Comparison of ENCODE assay signal across 10 cellular contexts in genomic region chr14:22821193-22822016, GRCh38. TPM values are rescaled to one million over a fixed set of nuclear protein-coding genes. Genes with fewer than 3 reads are reported as not detected.
A peak's percentile ranks its signal among the peaks of the same experiment; 100 is the strongest.
DNase-seq lines count a peak whose midpoint lies in the region; ATAC-seq, FAIRE-seq and TF ChIP-seq lines count a peak whose summit lies in the region.
"Had no signal": no experiment of that assay in that cellular context is flagged by ENCODE, and none has a peak within 500 bp of the region (broad histone marks: within the 10 kb centered on the region; RNA-seq: fewer than 3 reads in every experiment).

No MANE protein-coding gene starts in this region.

- POLR2A ChIA-PET in A549 (lab: Yijun Ruan, JAX) = interaction anchor here (0.6 kb wide), 2 partner anchors 153 to 472 kb away, joined by 3 to 4 read pairs; no protein-coding TSS in a partner anchor

- ATAC-seq in A549 (peak; percentile 19 to 40), GM23338 (no peak), memory B cell (ENCODE audit: low read depth) (no peak)
- ATAC-seq: activated CD8-positive, alpha-beta memory T cell treated with anti-CD3 and anti-CD28 coated beads, Interleukin-2, amount 10 ng/mL, durations not matched to agents 7 days and 5 days had no signal

- no peak overlapping the region for H2AFZ ChIP-seq in GM23338

- peaks cover 45% of the 10 kb centered on the region for H3K4me1 Mint-ChIP-seq in GM23338
- peaks cover 38% of the 10 kb centered on the region for H3K4me1 Mint-ChIP-seq in memory B cell

- peak overlapping the region; percentile 82 to 93 for H3K27ac ChIP-seq in A549
- H3K27ac ChIP-seq in GM23338 (ENCODE audit: low read depth) = peak overlapping the region; percentile 100

- peaks cover 28% of the 10 kb centered on the region for H3K27me3 Mint-ChIP-seq in GM23338 (ENCODE audit: insufficient read depth, low read depth, poor library complexity)
- no peaks in the 10 kb centered on the region for H3K27me3 Mint-ChIP-seq in memory B cell

- WGBS in A549 (ENCODE audit: missing lambda C conversion rate) = 48% methylated on average over 24 of the region's 24 CpGs

- H4K20me1 ChIP-seq in GM23338 (replicated peaks; ENCODE audit: insufficient read depth) = no peaks in the 10 kb centered on the region

- DNase-seq in A549 (ENCODE audit: low read depth in 1 of 2, low spot score in 1 of 2) = peak; percentile 55 to 87
- DNase-seq in GM23338 (ENCODE audit: low spot score) = peak; percentile 46
- peak; percentile 86 for DNase-seq in amniotic epithelial cell (ENCODE audit: low read depth)
- DNase-seq in memory B cell (ENCODE audit: low spot score in 2 of 2) = no peak
- DNase-seq in NOMO-1 (lab: John Stamatoyannopoulos, UW; ENCODE audit: unreplicated experiment in 2 of 2) = no peak
- DNase-seq in superior temporal gyrus (ENCODE audit: extremely low spot score) = no peak
- no peak for DNase-seq in NCI-H1092 treated with DMSO at 0.1 percent for 48 hours (lab: John Stamatoyannopoulos, UW)
- DNase-seq in anterior cingulate cortex (lab: John Stamatoyannopoulos, UW) = no peak
- DNase-seq: activated CD8-positive, alpha-beta memory T cell treated with anti-CD3 and anti-CD28 coated beads, Interleukin-2, amount 10 ng/mL, durations not matched to agents 7 days and 5 days had no signal

- TF ChIP-seq RAD21 in A549 (conservative IDR thresholded peaks at IDR 0.05 in 1 of 2, IDR thresholded peaks at IDR 0.05 in 1 of 2) = no peak

- H3K4me2 ChIP-seq in A549 = peak overlapping the region; percentile 79
- H3K4me2 ChIP-seq in GM23338 = peak overlapping the region; percentile 97

- H3K9me3 Mint-ChIP-seq in GM23338 = no peaks in the 10 kb centered on the region
- no peaks in the 10 kb centered on the region for H3K9me3 Mint-ChIP-seq in memory B cell

- no peak; a peak in 1 of 5 replicates for TF ChIP-seq EP300 in A549 (IDR thresholded peaks at IDR 0.05)

- H3K36me3 Mint-ChIP-seq in GM23338 (ENCODE audit: low read depth) (no peaks in the 10 kb centered on the region; the same call in 2 of the 3 replicates), memory B cell (no peaks in the 10 kb centered on the region)
- H3K36me3 Mint-ChIP-seq: activated CD8-positive, alpha-beta memory T cell treated with anti-CD3 and anti-CD28 coated beads, Interleukin-2, amount 10 ng/mL, durations not matched to agents 7 days and 5 days had no signal

- H3K4me3 ChIP-seq in A549 = no peak overlapping the region
- peak overlapping the region; percentile 86 for H3K4me3 ChIP-seq in GM23338

- H3K36me3 ChIP-seq in GM23338 (ENCODE audit: insufficient read depth) = no peaks in the 10 kb centered on the region

- no peak for TF ChIP-seq POLR2A in A549 (IDR thresholded peaks at IDR 0.05; ENCODE audit: low read length)

- H3K27me3 ChIP-seq in GM23338 (ENCODE audit: insufficient read depth) = no peaks in the 10 kb centered on the region

- peaks cover 8% of the 10 kb centered on the region; the same call in 1 of the 2 replicates for H3F3A ChIP-seq in GM23338 (replicated peaks; ENCODE audit: low read depth)

- TF ChIP-seq CTCF in A549 (IDR thresholded peaks at IDR 0.05) = no peak
- TF ChIP-seq CTCF in GM23338 (conservative IDR thresholded peaks at IDR 0.05; ENCODE audit: low read depth in 2 of 2) = no peak

- no peaks in the 10 kb centered on the region for H3K79me2 ChIP-seq in GM23338 (replicated peaks; ENCODE audit: insufficient read depth)

- H3K9me2 ChIP-seq in GM23338 (ENCODE audit: insufficient read depth) = no peaks in the 10 kb centered on the region

- FAIRE-seq in A549 (lab: Jason Lieb, UNC) = no peak
- FAIRE-seq: D721Med had no signal

- H3K27ac Mint-ChIP-seq in GM23338 (peak overlapping the region; percentile 96), memory B cell (peak overlapping the region; percentile 88)
- H3K27ac Mint-ChIP-seq: activated CD8-positive, alpha-beta memory T cell treated with anti-CD3 and anti-CD28 coated beads, Interleukin-2, amount 10 ng/mL, durations not matched to agents 7 days and 5 days had no signal

- H3K4me1 ChIP-seq in A549 (peaks cover 79% of the 10 kb centered on the region), GM23338 (ENCODE audit: insufficient read depth) (peaks cover 41% of the 10 kb centered on the region)

- H3K4me3 Mint-ChIP-seq in GM23338 (peak overlapping the region; percentile 80), memory B cell (peak overlapping the region; percentile 54)

- CTCF ChIA-PET in A549 (lab: Yijun Ruan, JAX) = interaction anchor here (0.5 to 11.7 kb wide), 15 partner anchors 9 to 269 kb away, joined by 3 to 259 read pairs (median 5); no protein-coding TSS in a partner anchor

- no peaks in the 10 kb centered on the region for H3K9me3 ChIP-seq in A549

TF ChIP-seq in A549, 52 proteins besides CTCF, POLR2A, EP300 and RAD21 (continues in another document):
- TF ChIP-seq ZC3H11A (IDR thresholded peaks at IDR 0.05) (no peak), CEBPB (IDR thresholded peaks at IDR 0.05) (0 out of 4 replicates have a peak, but pooled peaks of 1 of the 2 experiments have one; percentile 25), NR3C1 (IDR thresholded peaks at IDR 0.05) (no peak), EHF (CRISPR knock-in tag; IDR thresholded peaks at IDR 0.05) (0 out of 2 replicates have a peak, but pooled peaks have one; percentile 58), HOXB13 (CRISPR knock-in tag; IDR thresholded peaks at IDR 0.05; ENCODE audit: low read depth) (no peak; the same call in 1 of the 2 replicates), ZNF302 (CRISPR knock-in tag; IDR thresholded peaks at IDR 0.05) (peak; percentile 63; the same call in 1 of the 2 replicates), MAX (IDR thresholded peaks at IDR 0.05) (peak; percentile 85)

TF ChIP-seq in GM23338, 12 proteins besides CTCF, POLR2A, EP300 and RAD21 (continues in another document):
- no peak for TF ChIP-seq CREB1 (CRISPR knock-in tag; IDR thresholded peaks at IDR 0.05; ENCODE audit: low read depth)

RNA-seq across cellular contexts. Expression of gene SLC7A7, which starts 6.2 kb away (rescaled TPM):
- polyA plus RNA-seq in A549 (2011; rRNA removed) = 86.8 and 104 TPM in 2 replicates
- 12.2 and 16.5 TPM in 2 replicates for polyA plus RNA-seq in A549 (2012; cell fraction: cytosol; rRNA removed)
- polyA plus RNA-seq in A549 (2012; cell fraction: nucleus; rRNA removed) = 13.7 and 22.7 TPM in 2 replicates
- 30.1 to 44.2 TPM (median 39.8 TPM) in 3 replicates for polyA plus RNA-seq in A549 (2017; fragmentation: RNase III; extraction: RNeasy Plus Mini Kit Qiagen cat#74134 plus additional on column Dnase treatment)
- polyA minus RNA-seq in A549 (2011; rRNA and poly(A)+ RNA removed) = 111 and 138 TPM in 2 replicates
- 3.6 and 6.1 TPM in 2 replicates for total RNA-seq in GM23338 (2014; rRNA removed; shearing (Covaris generic))
- polyA plus RNA-seq in GM23338 (2016; fragmentation: Nextera tagmentation; extraction: Ambion mirVana) = 2.7 and 4.1 TPM in 2 replicates

RNA-seq across cellular contexts. Expression of gene MRPL52, which starts 8.3 kb away (rescaled TPM):
- 113 and 116 TPM in 2 replicates for polyA plus RNA-seq in A549 (2011; rRNA removed)
- polyA plus RNA-seq in A549 (2012; cell fraction: cytosol; rRNA removed) = 97.7 and 110 TPM in 2 replicates
- polyA plus RNA-seq in A549 (2012; cell fraction: nucleus; rRNA removed) = 56.3 and 70.8 TPM in 2 replicates
- polyA plus RNA-seq in A549 (2017; fragmentation: RNase III; extraction: RNeasy Plus Mini Kit Qiagen cat#74134 plus additional on column Dnase treatment) = 172 to 173 TPM (median 172 TPM) in 3 replicates
- 18.3 and 23.2 TPM in 2 replicates for polyA minus RNA-seq in A549 (2011; rRNA and poly(A)+ RNA removed)
- total RNA-seq in GM23338 (2014; rRNA removed; shearing (Covaris generic)) = 131 and 138 TPM in 2 replicates
- polyA plus RNA-seq in GM23338 (2016; fragmentation: Nextera tagmentation; extraction: Ambion mirVana) = 617 and 691 TPM in 2 replicates

RNA-seq across cellular contexts. Expression of gene MMP14, which starts 15.0 kb away (rescaled TPM):
- 1.9 and 2.5 TPM in 2 replicates for polyA plus RNA-seq in A549 (2011; rRNA removed)
- polyA plus RNA-seq in A549 (2012; cell fraction: cytosol; rRNA removed) = 1.9 TPM in 2 replicates
- polyA plus RNA-seq in A549 (2012; cell fraction: nucleus; rRNA removed) = 13.2 and 13.8 TPM in 2 replicates
- 1.1 to 2.0 TPM (median 1.5 TPM) in 3 replicates for polyA plus RNA-seq in A549 (2017; fragmentation: RNase III; extraction: RNeasy Plus Mini Kit Qiagen cat#74134 plus additional on column Dnase treatment)
- polyA minus RNA-seq in A549 (2011; rRNA and poly(A)+ RNA removed) = 1.7 and 2.3 TPM in 2 replicates
- 48.9 and 56.4 TPM in 2 replicates for total RNA-seq in GM23338 (2014; rRNA removed; shearing (Covaris generic))
- 6.5 and 7.0 TPM in 2 replicates for polyA plus RNA-seq in GM23338 (2016; fragmentation: Nextera tagmentation; extraction: Ambion mirVana)

RNA-seq across cellular contexts. Expression of gene LRP10, which starts 50.1 kb away (rescaled TPM):
- polyA plus RNA-seq in A549 (2011; rRNA removed) (74.3 and 99.6 TPM in 2 replicates), A549 (2017; fragmentation: RNase III; extraction: RNeasy Plus Mini Kit Qiagen cat#74134 plus additional on column Dnase treatment) (45.5 to 62.9 TPM (median 57.2 TPM) in 3 replicates), GM23338 (2016; fragmentation: Nextera tagmentation; extraction: Ambion mirVana) (5.4 and 6.4 TPM in 2 replicates)
- 56.1 and 79.2 TPM in 2 replicates for polyA plus RNA-seq in A549 (2012; cell fraction: cytosol; rRNA removed)
- 93.7 and 133 TPM in 2 replicates for polyA plus RNA-seq in A549 (2012; cell fraction: nucleus; rRNA removed)
- 129 and 185 TPM in 2 replicates for polyA minus RNA-seq in A549 (2011; rRNA and poly(A)+ RNA removed)
- 16.5 and 18.1 TPM in 2 replicates for total RNA-seq in GM23338 (2014; rRNA removed; shearing (Covaris generic))

RNA-seq across cellular contexts. Expression of gene OXA1L, which starts 54.9 kb away (rescaled TPM):
- polyA plus RNA-seq in A549 (2011; rRNA removed) (199 and 247 TPM in 2 replicates), A549 (2017; fragmentation: RNase III; extraction: RNeasy Plus Mini Kit Qiagen cat#74134 plus additional on column Dnase treatment) (126 to 133 TPM (median 132 TPM) in 3 replicates), GM23338 (2016; fragmentation: Nextera tagmentation; extraction: Ambion mirVana) (57.6 and 61.7 TPM in 2 replicates)
- 178 and 242 TPM in 2 replicates for polyA plus RNA-seq in A549 (2012; cell fraction: cytosol; rRNA removed)
- 207 and 247 TPM in 2 replicates for polyA plus RNA-seq in A549 (2012; cell fraction: nucleus; rRNA removed)
- polyA minus RNA-seq in A549 (2011; rRNA and poly(A)+ RNA removed) = 140 and 154 TPM in 2 replicates
- 89.9 and 91.7 TPM in 2 replicates for total RNA-seq in GM23338 (2014; rRNA removed; shearing (Covaris generic))

Comparison
In these comparisons a context has a peak if more than half of its experiments do, and no peak if none do; other contexts are left out.
1. ATAC-seq: peak in A549 (2 of 2); none in GM23338 (single experiment) and memory B cell (single experiment).
2. DNase-seq: peak in A549 (2 of 2), GM23338 (single experiment) and amniotic epithelial cell (single experiment); none in memory B cell (0 of 2), NOMO-1 (0 of 2), superior temporal gyrus (single experiment), NCI-H1092 treated with DMSO at 0.1 percent for 48 hours (single experiment) and anterior cingulate cortex (0 of 58).